8 cellular contexts compared by ENCODE assay signal in genomic region chr1:22452401-22452963, GRCh38. TPM values are rescaled to one million over a fixed set of nuclear protein-coding genes. Genes with fewer than 3 reads are reported as not detected.
A peak's percentile ranks its signal among the peaks of the same experiment; 100 is the strongest.
DNase-seq lines count a peak whose midpoint lies in the region; ATAC-seq and TF ChIP-seq lines count a peak whose summit lies in the region.

No MANE protein-coding gene starts in this region.

- H2AFZ ChIP-seq in parathyroid adenoma: peak overlapping the region; percentile 97

- H3K36me3 ChIP-seq in heart left ventricle (no peaks in the 10 kb centered on the region), parathyroid adenoma (ENCODE audit: control insufficient read depth, insufficient read depth, low read length) (no peaks in the 10 kb centered on the region)

- H3K4me3 ChIP-seq in heart left ventricle (peak overlapping the region; percentile 68 to 99 (median 84)), parathyroid adenoma (ENCODE audit: low read depth, low read length) (peak overlapping the region; percentile 95)

- H3K4me2 ChIP-seq in parathyroid adenoma (ENCODE audit: low read length): peak overlapping the region; percentile 94

- intact Hi-C loops in heart left ventricle (cut with DNase I): loop anchor here in 2 of 10 donors (5.0 kb wide), 2 partner anchors 40 to 50 kb away; no protein-coding TSS in a partner anchor

- peak; percentile 16 for DNase-seq in activated naive CD4-positive, alpha-beta T cell treated with Interleukin-2 at 50 U/mL for 16 hours
- no peak for DNase-seq in activated naive CD4-positive, alpha-beta T cell treated with anti-CD3 and anti-CD28 coated beads, Interleukin-2, amount 50 U/mL, for 16 hours
- DNase-seq in NCI-H128 (lab: John Stamatoyannopoulos, UW; ENCODE audit: unreplicated experiment) (peak; percentile 56), heart left ventricle (peak in 2 of 5 donors; percentile 48 to 49), SIG-M5 treated with dmso at 0.1 percent for 504 hours (lab: John Stamatoyannopoulos, UW; ENCODE audit: unreplicated experiment) (no peak)
- no peak for DNase-seq in activated naive CD8-positive, alpha-beta T cell treated with anti-CD3 and anti-CD28 coated beads for 36 hours

- no peaks in the 10 kb centered on the region for H3K9me3 ChIP-seq in heart left ventricle
- no peaks in the 10 kb centered on the region for H3K9me3 ChIP-seq in parathyroid adenoma (ENCODE audit: control insufficient read depth, low read length)

- no peaks in the 10 kb centered on the region for H3K79me2 ChIP-seq in parathyroid adenoma

- peaks cover 0 to 56% (median 31%) of the 10 kb centered on the region in 12 donors for H3K4me1 ChIP-seq in heart left ventricle
- H3K4me1 ChIP-seq in parathyroid adenoma: peaks cover 14% of the 10 kb centered on the region

- no peaks in the 10 kb centered on the region for H3K9me3 Mint-ChIP-seq in activated naive CD8-positive, alpha-beta T cell treated with anti-CD3 and anti-CD28 coated beads for 36 hours

- TF ChIP-seq POLR2A in heart left ventricle (IDR thresholded peaks at IDR 0.05): no peak

- H3K36me3 Mint-ChIP-seq in activated naive CD8-positive, alpha-beta T cell treated with anti-CD3 and anti-CD28 coated beads for 36 hours: peaks cover 8% of the 10 kb centered on the region

- H3K27me3 ChIP-seq in heart left ventricle (no peaks in the 10 kb centered on the region), parathyroid adenoma (ENCODE audit: control insufficient read depth, insufficient read depth, low read length) (no peaks in the 10 kb centered on the region)

- peak; percentile 14 for ATAC-seq in HG02571 (IDR thresholded peaks at IDR 0.05; ENCODE audit: unreplicated experiment)
- ATAC-seq in heart left ventricle: peak in 3 of 4 donors; percentile 39 to 52 (median 40)

- H3K4me3 Mint-ChIP-seq in activated naive CD8-positive, alpha-beta T cell treated with anti-CD3 and anti-CD28 coated beads for 36 hours: peak overlapping the region; percentile 96

- H3K4me1 Mint-ChIP-seq in activated naive CD8-positive, alpha-beta T cell treated with anti-CD3 and anti-CD28 coated beads for 36 hours: peaks cover 30% of the 10 kb centered on the region

- peak overlapping the region; percentile 90 to 99 (median 96) for H3K27ac ChIP-seq in heart left ventricle
- peak overlapping the region; percentile 93 for H3K27ac ChIP-seq in parathyroid adenoma

- peak overlapping the region; percentile 67 for H3K9ac ChIP-seq in parathyroid adenoma

- TF ChIP-seq CTCF in heart left ventricle (IDR thresholded peaks at IDR 0.05) (peak in 1 of 12 donors; percentile 10), parathyroid adenoma (IDR thresholded peaks at IDR 0.05) (no peak)

- H3K27me3 Mint-ChIP-seq in activated naive CD8-positive, alpha-beta T cell treated with anti-CD3 and anti-CD28 coated beads for 36 hours: no peaks in the 10 kb centered on the region

- WGBS in heart left ventricle, 4 donors: 2 to 6% (median 3%) methylated on average over 14 of the region's 14 CpGs

- peak overlapping the region; percentile 87 for H3K27ac Mint-ChIP-seq in activated naive CD8-positive, alpha-beta T cell treated with anti-CD3 and anti-CD28 coated beads for 36 hours

RNA-seq across cellular contexts. Expression of gene ZBTB40, which starts 0.8 kb away (rescaled TPM):
- 10 to 100 TPM; 14.8 to 15.8 TPM for total RNA-seq in activated naive CD8-positive, alpha-beta T cell treated with anti-CD3 and anti-CD28 coated beads for 36 hours
- total RNA-seq in heart left ventricle: 10 to 100 TPM in 8 of 9 donors, 1 to 10 TPM in 1; 9.7 to 17.7 (median 15.2) TPM
- 1 to 10 TPM; 4.6 to 7.4 TPM for polyA plus RNA-seq in heart left ventricle

Comparison
In these comparisons a context has a peak if more than half of its experiments do, and no peak if none do; other contexts are left out.
1. DNase-seq: peak in activated naive CD4-positive, alpha-beta T cell treated with Interleukin-2 at 50 U/mL for 16 hours (single experiment) and NCI-H128 (single experiment); none in activated naive CD4-positive, alpha-beta T cell treated with anti-CD3 and anti-CD28 coated beads, Interleukin-2, amount 50 U/mL, for 16 hours (single experiment), activated naive CD8-positive, alpha-beta T cell treated with anti-CD3 and anti-CD28 coated beads for 36 hours (single experiment) and SIG-M5 treated with dmso at 0.1 percent for 504 hours (single experiment).